Comparison of ENCODE assay signal across 26 cellular contexts in genomic region chr5:53997736-53998627, GRCh38.
DNase-seq lines count a peak whose midpoint lies in the region; ATAC-seq, FAIRE-seq and TF ChIP-seq lines count a peak whose summit lies in the region.
"Had no signal": no experiment of that assay in that cellular context is flagged by ENCODE, and none has a peak within 500 bp of the region (broad histone marks: within the 10 kb centered on the region; RNA-seq: fewer than 3 reads in every experiment).

No MANE protein-coding gene starts in this region.

- H3K9me3 ChIP-seq in HUES64 (ENCODE audit: insufficient read depth, low read depth, low read length) (no peaks in the 10 kb centered on the region), testis (no peaks in the 10 kb centered on the region)
- H3K9me3 ChIP-seq: SK-N-SH had no signal

- H3K36me3 ChIP-seq in HUES64 (ENCODE audit: insufficient read depth, low read length) (no peaks in the 10 kb centered on the region), testis (ENCODE audit: low read depth, missing control alignments) (no peaks in the 10 kb centered on the region)

- no peaks in the 10 kb centered on the region for H3K27me3 Mint-ChIP-seq in nephron progenitor cell (ENCODE audit: low read depth, poor library complexity)

- H3K36me3 Mint-ChIP-seq in nephron progenitor cell (ENCODE audit: low read depth): peaks cover 11% of the 10 kb centered on the region

- H3K27ac ChIP-seq in HUES64 (ENCODE audit: low read depth, low read length) (peak overlapping the region; percentile 67), testis (no peak overlapping the region)
- H3K27ac ChIP-seq: GM23248, KMS-11 had no signal

- FAIRE-seq in GM19239 (lab: Jason Lieb, UNC): no peak

- DNase-seq in ELF-1 (ENCODE audit: low read depth, low spot score) (peak; percentile 36), fibroblast of villous mesenchyme (ENCODE audit: low read depth) (peak; percentile 55), nephron progenitor cell (no peak), testis (no peak), GM19239 (ENCODE audit: insufficient read length, low spot score) (no peak), SW480 (ENCODE audit: low spot score) (no peak)
- DNase-seq: 8988T; C1 segment of cervical spinal cord; Calu3; CD8-positive, alpha-beta T cell; GDM1; GM23248; IMR-90; NCI-H1105; NCI-H146; NCI-H2029; NCI-H226; NCI-H510A treated with DMSO at 0.1 percent for 48 hours; NCI-H774; NK-92 treated with Interleukin-12 subunit alpha and Interleukin-12 subunit beta, amount 100 ng/mL, for 24 hours; SIG-M5; SK-N-SH had no signal

- H3K9me3 Mint-ChIP-seq in nephron progenitor cell: no peaks in the 10 kb centered on the region
- H3K9me3 Mint-ChIP-seq: CD8-positive, alpha-beta T cell had no signal

- intact Hi-C loops in testis (cut with DNase I; ENCODE audit: low total_unique reads): no loop called here

- H3K27me3 ChIP-seq in HUES64 (ENCODE audit: insufficient read depth, low read length) (no peaks in the 10 kb centered on the region), testis (no peaks in the 10 kb centered on the region)

- no peak overlapping the region for H3K4me3 ChIP-seq in HUES64 (ENCODE audit: low read length)
- H3K4me3 ChIP-seq in fibroblast of villous mesenchyme (ENCODE audit: low read depth, low read length): no peak overlapping the region
- no peak overlapping the region for H3K4me3 ChIP-seq in testis
- H3K4me3 ChIP-seq: GM23248 had no signal

- no peak overlapping the region for H3K9ac ChIP-seq in HUES64 (ENCODE audit: low read depth, low read length)
- H3K9ac ChIP-seq: GM23248, KMS-11, SK-N-SH had no signal

- no peak overlapping the region for H3K4me3 Mint-ChIP-seq in nephron progenitor cell
- H3K4me3 Mint-ChIP-seq: CD8-positive, alpha-beta T cell had no signal

- H3K4me1 Mint-ChIP-seq in nephron progenitor cell: peaks cover 41% of the 10 kb centered on the region

- no peak for TF ChIP-seq CTCF in fibroblast of villous mesenchyme (IDR thresholded peaks at IDR 0.05; ENCODE audit: insufficient read depth, low read depth, low read length)
- TF ChIP-seq CTCF in nephron progenitor cell (IDR thresholded peaks at IDR 0.05): no peak
- no peak for TF ChIP-seq CTCF in testis (IDR thresholded peaks at IDR 0.05)

- H3K4me1 ChIP-seq in HUES64 (ENCODE audit: insufficient read depth, low read length) (peaks cover 44% of the 10 kb centered on the region), testis (no peaks in the 10 kb centered on the region)

- TF ChIP-seq POLR2A in testis (IDR thresholded peaks at IDR 0.05): no peak

- H3K27ac Mint-ChIP-seq in nephron progenitor cell: peak overlapping the region; percentile 29
- H3K27ac Mint-ChIP-seq: CD8-positive, alpha-beta T cell had no signal

- ATAC-seq in GM18519 (IDR thresholded peaks at IDR 0.05; ENCODE audit: low FRiP score, unreplicated experiment): no peak
- ATAC-seq: CD8-positive, alpha-beta T cell; Panc1 had no signal

- WGBS in HUES64: 30% methylated on average over 5 of the region's 5 CpGs
- 81 to 87% methylated on average over 5 of the region's 5 CpGs for WGBS in testis, 2 donors

Comparison
In these comparisons a context has a peak if more than half of its experiments do, and no peak if none do; other contexts are left out.
1. DNase-seq: peak in ELF-1 (single experiment) and fibroblast of villous mesenchyme (single experiment); none in nephron progenitor cell (single experiment), testis (single experiment), GM19239 (single experiment) and SW480 (single experiment).